Comparison of ENCODE assay signal across 34 cellular contexts in genomic region chr10:59257224-59257623, GRCh38.
"Had no signal": no experiment of that assay in that cellular context is flagged by ENCODE, and none has a peak within 500 bp of the region (broad histone marks: within the 10 kb centered on the region; RNA-seq: fewer than 3 reads in every experiment).

No MANE protein-coding gene starts in this region.

- H3K4me2 ChIP-seq: KMS-11 had no signal

- H3K4me3 ChIP-seq: MG63 had no signal

- H3K36me3 ChIP-seq: MG63 had no signal

- H3K27me3 ChIP-seq: MG63 had no signal

- DNase-seq: Karpas-422, Kasumi-1, KG1, MG63, MM.1S, MV-4-11, NCI-H1048, NCI-H1092, NCI-H1092 treated with DMSO at 0.1 percent for 48 hours, NCI-H1105, NCI-H1105 treated with DMSO at 0.1 percent for 48 hours, NCI-H1417, NCI-H1417 treated with DMSO at 0.1 percent for 48 hours, NCI-H1436, NCI-H1436 treated with DMSO at 0.1 percent for 48 hours, NCI-H146, NCI-H1694, NCI-H1694 treated with DMSO at 0.1 percent for 48 hours, NCI-H187, NCI-H187 treated with DMSO at 0.1 percent for 48 hours, NCI-H1930, NCI-H2029, NCI-H2029 treated with DMSO at 0.1 percent for 48 hours, NCI-H2081, NCI-H2081 treated with DMSO at 0.1 percent for 48 hours, NCI-H2107, NCI-H2171, NCI-H2171 treated with DMSO at 0.1 percent for 48 hours, NCI-H2227 treated with DMSO at 0.1 percent for 48 hours, NCI-H226, NCI-H345, NCI-H446, NCI-H446 treated with DMSO at 0.1 percent for 48 hours had no signal

- H3K9me3 ChIP-seq: MG63 had no signal

- H3K27ac ChIP-seq: KMS-11 had no signal

- H3K9ac ChIP-seq: KMS-11 had no signal
